In the genomic region with DNA sequence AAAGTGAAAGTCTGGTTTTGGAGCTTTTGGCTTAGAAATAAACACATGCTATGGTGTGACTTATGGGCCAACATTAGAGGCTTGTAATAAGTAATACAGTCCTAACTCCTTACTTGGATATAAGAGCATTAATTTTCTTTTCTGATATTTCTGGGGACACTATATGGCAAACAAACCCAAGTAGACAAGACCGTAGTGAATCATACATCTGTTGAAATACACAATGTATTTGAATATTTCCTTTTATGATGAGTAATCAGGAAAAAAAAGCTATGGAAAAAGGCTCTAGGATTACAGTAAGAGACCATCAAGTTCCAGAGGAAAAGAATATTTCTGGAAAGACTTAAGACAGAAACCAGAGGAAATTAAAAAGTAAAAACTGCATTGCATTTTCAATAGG, we compare ENCODE assay signal across 27 cellular contexts.
DNase-seq lines count a peak whose midpoint lies in the region; ATAC-seq, FAIRE-seq and TF ChIP-seq lines count a peak whose summit lies in the region.
"Had no signal": no experiment of that assay in that cellular context is flagged by ENCODE, and none has a peak within 500 bp of the region (broad histone marks: within the 10 kb centered on the region; RNA-seq: fewer than 3 reads in every experiment).

No MANE protein-coding gene starts in this region.

- 6% methylated on average over 1 of the region's 1 CpG for WGBS in A549 (ENCODE audit: missing lambda C conversion rate)
- WGBS in endodermal cell (ENCODE audit: insufficient coverage in 1 of 2, insufficient read length in 1 of 2), 2 experiments, result no CpG with 5 or more reads among the region's 1 CpG

- H3K27me3 Mint-ChIP-seq in endodermal cell (ENCODE audit: insufficient read depth), result no peaks in the 10 kb centered on the region
- H3K27me3 Mint-ChIP-seq: activated naive CD8-positive, alpha-beta T cell treated with anti-CD3 and anti-CD28 coated beads, Interleukin-2, amount 50 U/mL, for 24 hours; B cell had no signal

- TF ChIP-seq RAD21 in A549 (conservative IDR thresholded peaks at IDR 0.05 in 1 of 2, IDR thresholded peaks at IDR 0.05 in 1 of 2), result no peak

- H3K4me1 ChIP-seq in A549 (peaks cover 32% of the 10 kb centered on the region), endodermal cell (ENCODE audit: control insufficient read depth, insufficient read depth, low read length) (no peaks in the 10 kb centered on the region)
- H3K4me1 ChIP-seq: tibial artery had no signal

- no peak for TF ChIP-seq CTCF in A549 (IDR thresholded peaks at IDR 0.05)
- no peak for TF ChIP-seq CTCF in cardiac fibroblast (IDR thresholded peaks at IDR 0.05; ENCODE audit: low read depth, low read length)
- TF ChIP-seq CTCF in foreskin fibroblast (IDR thresholded peaks at IDR 0.05; ENCODE audit: low read depth, low read length), result no peak
- no peak for TF ChIP-seq CTCF in endodermal cell (conservative IDR thresholded peaks at IDR 0.05)

- no peaks in the 10 kb centered on the region for H3K27me3 ChIP-seq in endodermal cell (ENCODE audit: control insufficient read depth, insufficient read depth, low read length, poor library complexity, severe bottlenecking)
- H3K27me3 ChIP-seq: tibial artery had no signal

- H3K27ac Mint-ChIP-seq in endodermal cell, result no peak overlapping the region
- H3K27ac Mint-ChIP-seq: activated naive CD8-positive, alpha-beta T cell treated with anti-CD3 and anti-CD28 coated beads, Interleukin-2, amount 50 U/mL, for 24 hours; B cell; WTC11 had no signal

- H3K9ac ChIP-seq in endodermal cell (ENCODE audit: extremely low read depth, low read length, poor library complexity, severe bottlenecking), result no peak overlapping the region

- TF ChIP-seq POLR2A in A549 (IDR thresholded peaks at IDR 0.05; ENCODE audit: low read length), result no peak

- peak overlapping the region; percentile 32 to 53; a peak in 5 of 6 replicates for H3K27ac ChIP-seq in A549
- no peak overlapping the region for H3K27ac ChIP-seq in endodermal cell (ENCODE audit: low read depth, low read length)
- H3K27ac ChIP-seq: SK-N-MC, tibial artery had no signal

- CTCF ChIA-PET in A549 (lab: Yijun Ruan, JAX), result interaction anchor here (1.2 kb wide), 1 partner anchor 143 kb away, joined by 4 read pairs; no protein-coding TSS in a partner anchor

- POLR2A ChIA-PET in A549 (lab: Yijun Ruan, JAX), result no interaction called here

- no peaks in the 10 kb centered on the region for H3K9me3 Mint-ChIP-seq in endodermal cell
- H3K9me3 Mint-ChIP-seq: activated naive CD8-positive, alpha-beta T cell treated with anti-CD3 and anti-CD28 coated beads, Interleukin-2, amount 50 U/mL, for 24 hours had no signal

- H3K36me3 ChIP-seq in endodermal cell (ENCODE audit: control insufficient read depth, insufficient read depth, low read length), result no peaks in the 10 kb centered on the region
- H3K36me3 ChIP-seq: tibial artery had no signal

- no peaks in the 10 kb centered on the region for H3K9me3 ChIP-seq in A549
- no peaks in the 10 kb centered on the region for H3K9me3 ChIP-seq in endodermal cell (ENCODE audit: control insufficient read depth, low read length)
- H3K9me3 ChIP-seq: tibial artery had no signal

- H3K36me3 Mint-ChIP-seq in endodermal cell (ENCODE audit: low read depth), result no peaks in the 10 kb centered on the region
- H3K36me3 Mint-ChIP-seq: WTC11 had no signal

- no peak overlapping the region for H3K4me3 Mint-ChIP-seq in endodermal cell
- H3K4me3 Mint-ChIP-seq: activated naive CD8-positive, alpha-beta T cell treated with anti-CD3 and anti-CD28 coated beads, Interleukin-2, amount 50 U/mL, for 24 hours; B cell; WTC11 had no signal

- peak; percentile 76 for FAIRE-seq in A549 (lab: Jason Lieb, UNC)
- FAIRE-seq: GM19239, RCC 7860 had no signal

- peak overlapping the region; percentile 48 for H3K4me2 ChIP-seq in A549

- no peak overlapping the region for H3K4me3 ChIP-seq in A549
- H3K4me3 ChIP-seq in cardiac fibroblast (replicated peaks in 1 of 2; ENCODE audit: low read depth in 2 of 2, low read length in 2 of 2), result no peak overlapping the region
- no peak overlapping the region for H3K4me3 ChIP-seq in foreskin fibroblast (ENCODE audit: low read depth in 1 of 2, low read length in 2 of 2)
- no peak overlapping the region for H3K4me3 ChIP-seq in endodermal cell (ENCODE audit: low read length)
- H3K4me3 ChIP-seq: lung, SK-N-MC, tibial artery had no signal

- H3K4me1 Mint-ChIP-seq in endodermal cell, result no peaks in the 10 kb centered on the region
- H3K4me1 Mint-ChIP-seq: activated naive CD8-positive, alpha-beta T cell treated with anti-CD3 and anti-CD28 coated beads, Interleukin-2, amount 50 U/mL, for 24 hours; WTC11 had no signal

- peak in 1 of 2 experiments; percentile 17 for DNase-seq in A549 (ENCODE audit: low read depth in 1 of 2, low spot score in 1 of 2)
- peak; percentile 43 for DNase-seq in LHCN-M2 (ENCODE audit: low read depth)
- peak; percentile 43 to 62 for DNase-seq in cardiac fibroblast (ENCODE audit: low read depth in 2 of 2)
- DNase-seq in foreskin fibroblast, result peak; percentile 4 to 21
- no peak for DNase-seq in NCI-H526 treated with DMSO at 0.1 percent for 48 hours (lab: John Stamatoyannopoulos, UW)
- DNase-seq in endodermal cell, result no peak
- DNase-seq: 8988T; activated CD4-positive, alpha-beta T cell treated with anti-CD3 and anti-CD28 coated beads, Interleukin-2, amount 50 U/mL, for 48 hours; activated CD8-positive, alpha-beta memory T cell treated with anti-CD3 and anti-CD28 coated beads, Interleukin-2, amount 50 U/mL, for 48 hours; activated effector memory CD4-positive, alpha-beta T cell treated with Interleukin-2 at 50 U/mL for 16 hours; activated naive CD8-positive, alpha-beta T cell treated with anti-CD3 and anti-CD28 coated beads, Interleukin-2, amount 50 U/mL, for 24 hours; cortex of kidney; kidney glomerular epithelial cell; NCI-H2081 treated with DMSO at 0.1 percent for 48 hours; NCI-H446; stimulated activated CD4-positive, alpha-beta T cell treated with anti-CD3 and anti-CD28 coated beads, Interleukin-4, amount 100 ng/mL, for 4 hours; stimulated activated naive CD8-positive, alpha-beta T cell treated with anti-CD3 and anti-CD28 coated beads, Interleukin-15, Interleukin-2, amounts not matched to agents 100 U/mL and 50 U/mL, for 24 hours; T-helper 9 cell; tibial artery had no signal

- ATAC-seq in A549 (peak; percentile 64 to 66; a peak in 4 of 6 replicates), HG03196 (IDR thresholded peaks at IDR 0.05; ENCODE audit: unreplicated experiment) (no peak), HG02973 (IDR thresholded peaks at IDR 0.05; ENCODE audit: unreplicated experiment) (no peak)
- ATAC-seq: activated naive CD8-positive, alpha-beta T cell treated with anti-CD3 and anti-CD28 coated beads, Interleukin-2, amount 50 U/mL, for 24 hours; stimulated activated naive CD8-positive, alpha-beta T cell treated with anti-CD3 and anti-CD28 coated beads, Interleukin-15, Interleukin-2, amounts not matched to agents 100 U/mL and 50 U/mL, for 24 hours; WTC11 had no signal

- TF ChIP-seq EP300 in A549 (IDR thresholded peaks at IDR 0.05), result no peak

TF ChIP-seq in A549, 52 proteins besides CTCF, POLR2A, EP300 and RAD21 (continues in another document):
- TF ChIP-seq, protein P1, sequence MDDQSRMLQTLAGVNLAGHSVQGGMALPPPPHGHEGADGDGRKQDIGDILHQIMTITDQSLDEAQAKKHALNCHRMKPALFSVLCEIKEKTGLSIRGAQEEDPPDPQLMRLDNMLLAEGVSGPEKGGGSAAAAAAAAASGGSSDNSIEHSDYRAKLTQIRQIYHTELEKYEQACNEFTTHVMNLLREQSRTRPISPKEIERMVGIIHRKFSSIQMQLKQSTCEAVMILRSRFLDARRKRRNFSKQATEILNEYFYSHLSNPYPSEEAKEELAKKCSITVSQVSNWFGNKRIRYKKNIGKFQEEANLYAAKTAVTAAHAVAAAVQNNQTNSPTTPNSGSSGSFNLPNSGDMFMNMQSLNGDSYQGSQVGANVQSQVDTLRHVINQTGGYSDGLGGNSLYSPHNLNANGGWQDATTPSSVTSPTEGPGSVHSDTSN (IDR thresholded peaks at IDR 0.05), result no peak
- TF ChIP-seq TP53 (CRISPR knock-in tag; IDR thresholded peaks at IDR 0.05) (no peak), HEYL (CRISPR knock-in tag; IDR thresholded peaks at IDR 0.05) (no peak), CBX2 (IDR thresholded peaks at IDR 0.05; ENCODE audit: borderline replicate concordance, low read depth) (no peak), KDM1A (IDR thresholded peaks at IDR 0.05; ENCODE audit: low read depth) (no peak), HOXA7 (CRISPR knock-in tag; IDR thresholded peaks at IDR 0.05) (no peak), MAX (IDR thresholded peaks at IDR 0.05) (no peak), CEBPB (IDR thresholded peaks at IDR 0.05) (peak in 1 of 2 experiments; percentile 40; a peak in 1 of 4 replicates), HOXB13 (CRISPR knock-in tag; IDR thresholded peaks at IDR 0.05; ENCODE audit: low read depth) (no peak), JUNB (IDR thresholded peaks at IDR 0.05) (peak; percentile 61), ELK1 (IDR thresholded peaks at IDR 0.05; ENCODE audit: low read depth, low read length) (no peak), USF2 (IDR thresholded peaks at IDR 0.05) (no peak), HOXB5 (CRISPR knock-in tag; IDR thresholded peaks at IDR 0.05) (no peak), TFCP2L1 (CRISPR knock-in tag; IDR thresholded peaks at IDR 0.05) (no peak), HDAC2 (IDR thresholded peaks at IDR 0.05) (no peak), ZC3H11A (IDR thresholded peaks at IDR 0.05) (no peak), ESRRA (IDR thresholded peaks at IDR 0.05; ENCODE audit: borderline replicate concordance, low read length) (no peak), ZNF302 (CRISPR knock-in tag; IDR thresholded peaks at IDR 0.05) (no peak)

Comparison
In these comparisons a context has a peak if more than half of its experiments do, and no peak if none do; other contexts are left out.
1. ATAC-seq: peak in A549 (2 of 2); none in HG03196 (single experiment) and HG02973 (single experiment).
2. DNase-seq: peak in LHCN-M2 (single experiment), cardiac fibroblast (2 of 2) and foreskin fibroblast (2 of 2); none in NCI-H526 treated with DMSO at 0.1 percent for 48 hours (single experiment) and endodermal cell (single experiment).